Comparison of ENCODE assay signal across 20 cellular contexts in genomic region chr11:16088774-16089173, GRCh38.
DNase-seq lines count a peak whose midpoint lies in the region; ATAC-seq, FAIRE-seq and TF ChIP-seq lines count a peak whose summit lies in the region.
"Had no signal": no experiment of that assay in that cellular context is flagged by ENCODE, and none has a peak within 500 bp of the region (broad histone marks: within the 10 kb centered on the region; RNA-seq: fewer than 3 reads in every experiment).

No MANE protein-coding gene starts in this region.

- 10% methylated on average over 1 of the region's 1 CpG for WGBS in A549 (ENCODE audit: missing lambda C conversion rate)
- WGBS in small intestine, 3 donors = 3 to 57% (median 21%) methylated on average over 1 of the region's 1 CpG

- TF ChIP-seq POLR2A in A549 (IDR thresholded peaks at IDR 0.05; ENCODE audit: low read length) = no peak

- H3K27ac ChIP-seq in A549 (no peak overlapping the region), small intestine (ENCODE audit: low read depth in 1 of 2, low read length in 1 of 2) (no peak overlapping the region)
- H3K27ac ChIP-seq: BLaER1, C4-2B, GM23248 had no signal

- H3K9me3 ChIP-seq in A549 (no peaks in the 10 kb centered on the region), small intestine (ENCODE audit: control insufficient read depth, low read depth) (no peaks in the 10 kb centered on the region)
- H3K9me3 ChIP-seq: BLaER1, Caco-2 had no signal

- no peak for ATAC-seq in A549
- ATAC-seq: CD8-positive, alpha-beta T cell had no signal

- CTCF ChIA-PET in A549 (lab: Yijun Ruan, JAX) = no interaction called here

- no peak for TF ChIP-seq EP300 in A549 (IDR thresholded peaks at IDR 0.05)

- DNase-seq in A549 (ENCODE audit: low read depth in 1 of 2, low spot score in 1 of 2) = no peak
- DNase-seq in NCI-H69 (lab: John Stamatoyannopoulos, UW) = peak; percentile 17
- DNase-seq in small intestine = peak; percentile 55
- DNase-seq in AG08395 (ENCODE audit: low spot score) = no peak
- DNase-seq in activated naive CD4-positive, alpha-beta T cell (lab: John Stamatoyannopoulos, UW) = no peak
- no peak for DNase-seq in HFFc6
- DNase-seq: 8988T; Caco-2; CD4-positive, CD25-positive, alpha-beta regulatory T cell; CD8-positive, alpha-beta T cell; DMS153; DND-41; GM23248; H9 had no signal

- TF ChIP-seq RAD21 in A549 (conservative IDR thresholded peaks at IDR 0.05 in 1 of 2, IDR thresholded peaks at IDR 0.05 in 1 of 2) = no peak

- H3K4me1 ChIP-seq in A549 (no peaks in the 10 kb centered on the region), small intestine (ENCODE audit: control insufficient read depth in 2 of 2, insufficient read depth in 1 of 2, low read depth in 1 of 2, low read length in 1 of 2) (no peaks in the 10 kb centered on the region)
- H3K4me1 ChIP-seq: BLaER1, Caco-2 had no signal

- H3K4me1 Mint-ChIP-seq in HFFc6 (ENCODE audit: low read depth) = no peaks in the 10 kb centered on the region; the same call in 1 of the 2 replicates
- H3K4me1 Mint-ChIP-seq: B cell; CD4-positive, CD25-positive, alpha-beta regulatory T cell had no signal

- no peaks in the 10 kb centered on the region; the same call in 1 of the 2 replicates for H3K27me3 Mint-ChIP-seq in HFFc6 (ENCODE audit: insufficient read depth)
- H3K27me3 Mint-ChIP-seq: B cell; CD4-positive, CD25-positive, alpha-beta regulatory T cell had no signal

- POLR2A ChIA-PET in A549 (lab: Yijun Ruan, JAX) = no interaction called here

- no peaks in the 10 kb centered on the region; the same call in 1 of the 2 replicates for H3K9me3 Mint-ChIP-seq in HFFc6
- H3K9me3 Mint-ChIP-seq: CD8-positive, alpha-beta T cell; H9 had no signal

- no peaks in the 10 kb centered on the region for H3K36me3 Mint-ChIP-seq in HFFc6 (ENCODE audit: low read depth)
- H3K36me3 Mint-ChIP-seq: CD4-positive, CD25-positive, alpha-beta regulatory T cell; CD8-positive, alpha-beta T cell had no signal

- H3K36me3 ChIP-seq in small intestine (ENCODE audit: control insufficient read depth in 2 of 2, insufficient read depth in 2 of 2, low read length in 2 of 2) = no peaks in the 10 kb centered on the region
- H3K36me3 ChIP-seq: BLaER1 had no signal

- H3K27ac Mint-ChIP-seq in HFFc6 = no peak overlapping the region
- H3K27ac Mint-ChIP-seq: B cell; CD4-positive, CD25-positive, alpha-beta regulatory T cell; CD8-positive, alpha-beta T cell; H9 had no signal

- FAIRE-seq in A549 (lab: Jason Lieb, UNC) (no peak), islet of Langerhans (lab: Jason Lieb, UNC) (peak; percentile 76), small intestine (lab: Jason Lieb, UNC) (no peak)
- FAIRE-seq: G401.6, GM12892 had no signal

- no peaks in the 10 kb centered on the region for H3K27me3 ChIP-seq in small intestine (ENCODE audit: control insufficient read depth in 2 of 2, insufficient read depth in 2 of 2, low read length in 2 of 2)
- H3K27me3 ChIP-seq: BLaER1 had no signal

- no peak overlapping the region for H3K4me2 ChIP-seq in A549
- H3K4me2 ChIP-seq: BLaER1 had no signal

- no peak overlapping the region for H3K4me3 ChIP-seq in A549
- H3K4me3 ChIP-seq in small intestine (ENCODE audit: low read depth in 1 of 2, low read length in 2 of 2) = no peak overlapping the region
- H3K4me3 ChIP-seq: BLaER1, GM23248 had no signal

- H3K4me3 Mint-ChIP-seq in HFFc6 = no peak overlapping the region
- H3K4me3 Mint-ChIP-seq: B cell; CD4-positive, CD25-positive, alpha-beta regulatory T cell; CD8-positive, alpha-beta T cell; H9 had no signal

- TF ChIP-seq CTCF in A549 (IDR thresholded peaks at IDR 0.05) = no peak
- TF ChIP-seq CTCF in HFFc6 (IDR thresholded peaks at IDR 0.05) = no peak

TF ChIP-seq in A549, 52 proteins besides CTCF, POLR2A, EP300 and RAD21:
- TF ChIP-seq MAFK (IDR thresholded peaks at IDR 0.05; ENCODE audit: partially characterized antibody) = peak; percentile 35
- no peak for TF ChIP-seq ZNF302 (CRISPR knock-in tag; IDR thresholded peaks at IDR 0.05)

Comparison
In these comparisons a context has a peak if more than half of its experiments do, and no peak if none do; other contexts are left out.
1. DNase-seq: peak in NCI-H69 (single experiment) and small intestine (single experiment); none in A549 (0 of 2), AG08395 (single experiment), activated naive CD4-positive, alpha-beta T cell (0 of 4) and HFFc6 (single experiment).